In the genomic region with DNA sequence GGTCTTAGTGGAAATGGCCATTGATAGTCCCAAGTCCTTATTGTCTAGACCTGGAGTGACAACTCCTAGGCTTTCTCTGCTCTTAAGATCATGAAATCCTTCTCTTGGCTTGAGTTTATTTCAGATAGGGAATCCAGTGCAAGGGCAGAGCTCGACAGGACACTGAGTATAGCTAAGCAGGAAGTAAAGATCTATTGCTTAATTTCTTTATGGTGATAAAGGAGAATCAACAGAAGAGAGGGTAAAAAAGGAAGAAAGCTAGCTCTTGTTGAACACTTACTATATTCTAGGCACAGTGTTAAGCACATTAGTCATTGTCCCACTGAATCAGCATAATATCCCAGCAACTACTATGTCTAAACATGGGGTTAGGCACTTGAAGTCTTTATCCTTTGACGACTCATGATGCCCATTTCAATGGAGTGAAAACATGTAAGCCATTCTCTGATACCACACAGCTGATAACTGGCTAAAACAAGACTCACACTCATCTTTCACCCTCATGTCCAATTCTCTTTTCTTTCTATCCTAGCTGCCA, we compare ENCODE assay signal across 16 cellular contexts.
"Had no signal": no experiment of that assay in that cellular context is flagged by ENCODE, and none has a peak within 500 bp of the region (broad histone marks: within the 10 kb centered on the region; RNA-seq: fewer than 3 reads in every experiment).

No MANE protein-coding gene starts in this region.

- DNase-seq: activated B cell treated with CpG ODN at 0.5 μM for 24 hours; activated CD4-positive, alpha-beta T cell treated with anti-CD3 and anti-CD28 coated beads, Interleukin-2, amount 10 ng/mL, durations not matched to agents 24 days and 14 days; activated naive CD4-positive, alpha-beta T cell; adrenal gland; effector memory CD8-positive, alpha-beta T cell; erythroblast; foreskin melanocyte; head of caudate nucleus; left ventricle myocardium superior; mesendoderm; ovary; stimulated activated CD4-positive, alpha-beta T cell treated with anti-CD3 and anti-CD28 coated beads, Interleukin-15, amount 100 ng/mL, for 24 hours; T-helper 1 cell had no signal

- H3K27ac Mint-ChIP-seq: activated B cell treated with CpG ODN at 0.5 μM for 24 hours; activated CD4-positive, alpha-beta T cell treated with anti-CD3 and anti-CD28 coated beads, Interleukin-2, amount 10 ng/mL, durations not matched to agents 24 days and 14 days; activated T-helper 1 cell treated with anti-CD3 and anti-CD28 coated beads, Interleukin-12 subunit alpha, Interleukin-12 subunit beta, Interleukin-2, Interleukin-4 antibody, amounts not matched to agents 30 ng/mL and 10 ng/mL and 1 ng/mL, durations not matched to agents 14 hours and 24 hours and 36 hours; effector memory CD8-positive, alpha-beta T cell had no signal

- H3K4me1 Mint-ChIP-seq: activated B cell treated with CpG ODN at 0.5 μM for 24 hours; activated CD4-positive, alpha-beta T cell treated with anti-CD3 and anti-CD28 coated beads, Interleukin-2, amount 10 ng/mL, durations not matched to agents 24 days and 14 days; central memory CD8-positive, alpha-beta T cell; neural crest cell had no signal

- H3K36me3 ChIP-seq: adrenal gland, ovary had no signal

- H3K4me3 Mint-ChIP-seq: activated B cell treated with CpG ODN at 0.5 μM for 24 hours; activated CD4-positive, alpha-beta T cell treated with anti-CD3 and anti-CD28 coated beads, Interleukin-2, amount 10 ng/mL, durations not matched to agents 24 days and 14 days; activated T-helper 1 cell treated with anti-CD3 and anti-CD28 coated beads, Interleukin-12 subunit alpha, Interleukin-12 subunit beta, Interleukin-2, Interleukin-4 antibody, amounts not matched to agents 30 ng/mL and 10 ng/mL and 1 ng/mL, durations not matched to agents 14 hours and 24 hours and 36 hours; central memory CD8-positive, alpha-beta T cell; effector memory CD8-positive, alpha-beta T cell; neural crest cell had no signal

- H3K4me3 ChIP-seq: adrenal gland, ovary had no signal

- H3K9me3 Mint-ChIP-seq: activated B cell treated with CpG ODN at 0.5 μM for 24 hours; activated CD4-positive, alpha-beta T cell treated with anti-CD3 and anti-CD28 coated beads, Interleukin-2, amount 10 ng/mL, durations not matched to agents 24 days and 14 days; activated T-helper 1 cell treated with anti-CD3 and anti-CD28 coated beads, Interleukin-12 subunit alpha, Interleukin-12 subunit beta, Interleukin-2, Interleukin-4 antibody, amounts not matched to agents 30 ng/mL and 10 ng/mL and 1 ng/mL, durations not matched to agents 14 hours and 24 hours and 36 hours; effector memory CD8-positive, alpha-beta T cell; neural crest cell had no signal

- H3K27me3 ChIP-seq: adrenal gland, ovary had no signal

- H3K27me3 Mint-ChIP-seq: activated B cell treated with CpG ODN at 0.5 μM for 24 hours; activated CD4-positive, alpha-beta T cell treated with anti-CD3 and anti-CD28 coated beads, Interleukin-2, amount 10 ng/mL, durations not matched to agents 24 days and 14 days; central memory CD8-positive, alpha-beta T cell; effector memory CD8-positive, alpha-beta T cell had no signal

- H3K27ac ChIP-seq: adrenal gland, ovary had no signal

- H3K9me3 ChIP-seq: adrenal gland, ovary had no signal

- H3K4me1 ChIP-seq: adrenal gland had no signal
